In genomic region chr3:154510780-154511179, GRCh38 we compare ENCODE assay signal across 1 cellular context.
TF ChIP-seq lines count a peak whose summit lies in the region.

No MANE protein-coding gene starts in this region.

TF ChIP-seq in HepG2, 621 proteins besides CTCF, POLR2A, EP300 and RAD21:
- TF ChIP-seq PBX2 (CRISPR knock-in tag; IDR thresholded peaks at IDR 0.05) (no peak), CREM (IDR thresholded peaks at IDR 0.05) (no peak), CREM (CRISPR knock-in tag; IDR thresholded peaks at IDR 0.05) (no peak), HINFP (CRISPR knock-in tag; IDR thresholded peaks at IDR 0.05; ENCODE audit: low read depth) (no peak), IRF9 (CRISPR knock-in tag; IDR thresholded peaks at IDR 0.05; ENCODE audit: borderline replicate concordance) (no peak), ZNF280B (CRISPR knock-in tag; IDR thresholded peaks at IDR 0.05; ENCODE audit: borderline replicate concordance) (no peak), ZNF329 (CRISPR knock-in tag; IDR thresholded peaks at IDR 0.05; ENCODE audit: low read depth) (no peak), HHEX (CRISPR knock-in tag; IDR thresholded peaks at IDR 0.05) (no peak), ZNF138 (CRISPR knock-in tag; IDR thresholded peaks at IDR 0.05; ENCODE audit: low read depth) (no peak), HMG20B (CRISPR knock-in tag; conservative IDR thresholded peaks at IDR 0.05) (no peak), ZNF512B (CRISPR knock-in tag; IDR thresholded peaks at IDR 0.05; ENCODE audit: borderline replicate concordance) (no peak), HNF4A (CRISPR knock-in tag; IDR thresholded peaks at IDR 0.05) (no peak), ZNF777 (CRISPR knock-in tag; IDR thresholded peaks at IDR 0.05) (no peak), TERF1 (CRISPR knock-in tag; IDR thresholded peaks at IDR 0.05) (no peak), ZNF318 (CRISPR knock-in tag; IDR thresholded peaks at IDR 0.05) (no peak), HMG20A (CRISPR knock-in tag; IDR thresholded peaks at IDR 0.05; ENCODE audit: borderline replicate concordance) (no peak), FOXO4 (CRISPR knock-in tag; conservative IDR thresholded peaks at IDR 0.05) (no peak), ZNF232 (CRISPR knock-in tag; IDR thresholded peaks at IDR 0.05; ENCODE audit: borderline replicate concordance) (no peak), NR2F2 (IDR thresholded peaks at IDR 0.05; ENCODE audit: borderline replicate concordance, low read depth) (no peak)
